Comparison of ENCODE assay signal across 1 cellular context in genomic region chr7:18234519-18234918, GRCh38.
TF ChIP-seq lines count a peak whose summit lies in the region.

No MANE protein-coding gene starts in this region.

TF ChIP-seq in K562, 482 proteins besides CTCF, POLR2A, EP300 and RAD21 (continued from another document):
- no peak for TF ChIP-seq U2AF1 (optimal IDR thresholded peaks at IDR 0.05; ENCODE audit: low read depth, low read length)
- peak; percentile 72 for TF ChIP-seq MEIS2 (IDR thresholded peaks at IDR 0.05; ENCODE audit: partially characterized antibody)
- TF ChIP-seq CREB3L1 (IDR thresholded peaks at IDR 0.05; ENCODE audit: borderline replicate concordance, low read depth): no peak
- no peak for TF ChIP-seq ZFP36 (IDR thresholded peaks at IDR 0.05; ENCODE audit: low read depth, low read length, partially characterized antibody)
- TF ChIP-seq ZNF124 (CRISPR knock-in tag; IDR thresholded peaks at IDR 0.05): no peak
- TF ChIP-seq ETV5 (CRISPR knock-in tag; IDR thresholded peaks at IDR 0.05; ENCODE audit: low read depth): no peak
- TF ChIP-seq TAF1 (IDR thresholded peaks at IDR 0.05; ENCODE audit: control insufficient read depth, extremely low read depth, insufficient read depth, low read length, severe bottlenecking): no peak
- no peak for TF ChIP-seq RCOR1 (IDR thresholded peaks at IDR 0.05; ENCODE audit: borderline replicate concordance in 1 of 2, low read depth in 2 of 2, low read length in 2 of 2)
- TF ChIP-seq KDM2B (CRISPR knock-in tag; IDR thresholded peaks at IDR 0.05): no peak
- no peak for TF ChIP-seq NEUROD1 (IDR thresholded peaks at IDR 0.05; ENCODE audit: borderline replicate concordance, low read depth, low read length, partially characterized antibody)
- TF ChIP-seq SMAD2 (IDR thresholded peaks at IDR 0.05; ENCODE audit: low read depth, low read length): no peak
- no peak for TF ChIP-seq ZNF121 (CRISPR knock-in tag; conservative IDR thresholded peaks at IDR 0.05)
- TF ChIP-seq TAF7 (tag; IDR thresholded peaks at IDR 0.05): no peak
- no peak for TF ChIP-seq RFX7 (CRISPR knock-in tag; IDR thresholded peaks at IDR 0.05)
- no peak for TF ChIP-seq PML (IDR thresholded peaks at IDR 0.05; ENCODE audit: low read length)
- TF ChIP-seq JUNB (CRISPR knock-in tag; conservative IDR thresholded peaks at IDR 0.05): no peak
- TF ChIP-seq CBFA2T3 (IDR thresholded peaks at IDR 0.05): peak; percentile 67
- no peak for TF ChIP-seq NCOA6 (IDR thresholded peaks at IDR 0.05)
- peak; percentile 49 for TF ChIP-seq HMBOX1 (IDR thresholded peaks at IDR 0.05)
- TF ChIP-seq HEY1 (CRISPR knock-in tag; IDR thresholded peaks at IDR 0.05; ENCODE audit: borderline replicate concordance): no peak
- TF ChIP-seq PCBP2 (IDR thresholded peaks at IDR 0.05; ENCODE audit: low read depth, low read length, poor library complexity, severe bottlenecking): no peak
- no peak for TF ChIP-seq THRB (CRISPR knock-in tag; conservative IDR thresholded peaks at IDR 0.05)
- no peak for TF ChIP-seq SRF (CRISPR knock-in tag; IDR thresholded peaks at IDR 0.05)
- TF ChIP-seq ZNF253 (CRISPR knock-in tag; conservative IDR thresholded peaks at IDR 0.05): no peak
- no peak for TF ChIP-seq CHD4 (IDR thresholded peaks at IDR 0.05; ENCODE audit: insufficient read depth, insufficient replicate concordance, low read depth, low read length, poor library complexity, severe bottlenecking)
- no peak for TF ChIP-seq E4F1 (CRISPR knock-in tag; IDR thresholded peaks at IDR 0.05; ENCODE audit: borderline replicate concordance)
- no peak for TF ChIP-seq CEBPB (tag; IDR thresholded peaks at IDR 0.05)
- TF ChIP-seq ZNF717 (CRISPR knock-in tag; IDR thresholded peaks at IDR 0.05): no peak
- peak; percentile 76 for TF ChIP-seq TCF3 (CRISPR knock-in tag; IDR thresholded peaks at IDR 0.05)
- no peak for TF ChIP-seq FOXA3 (CRISPR knock-in tag; conservative IDR thresholded peaks at IDR 0.05 in 1 of 2, IDR thresholded peaks at IDR 0.05 in 1 of 2)
- no peak for TF ChIP-seq ZNF316 (IDR thresholded peaks at IDR 0.05)
- no peak for TF ChIP-seq TFAP4 (CRISPR knock-in tag; IDR thresholded peaks at IDR 0.05; ENCODE audit: borderline replicate concordance)
- TF ChIP-seq ZNF696 (CRISPR knock-in tag; conservative IDR thresholded peaks at IDR 0.05): no peak
- peak; percentile 28; the same call in 1 of the 2 replicates for TF ChIP-seq PKNOX1 (IDR thresholded peaks at IDR 0.05)
- TF ChIP-seq ZNF740 (CRISPR knock-in tag; IDR thresholded peaks at IDR 0.05): no peak
- no peak for TF ChIP-seq ZNF740 (tag; IDR thresholded peaks at IDR 0.05)
- TF ChIP-seq KDM4B (IDR thresholded peaks at IDR 0.05; ENCODE audit: borderline replicate concordance in 2 of 2, low read depth in 1 of 2): no peak
- TF ChIP-seq RBM15 (IDR thresholded peaks at IDR 0.05; ENCODE audit: insufficient read depth, low read length): no peak
- no peak for TF ChIP-seq ZFP1 (CRISPR knock-in tag; IDR thresholded peaks at IDR 0.05)
- TF ChIP-seq ATF3 (IDR thresholded peaks at IDR 0.05): no peak
- TF ChIP-seq ATF3 (CRISPR knock-in tag; conservative IDR thresholded peaks at IDR 0.05): no peak
- TF ChIP-seq ZNF280B (CRISPR knock-in tag; IDR thresholded peaks at IDR 0.05): no peak
- peak; percentile 42; the same call in 1 of the 2 replicates for TF ChIP-seq MTA2 (IDR thresholded peaks at IDR 0.05; ENCODE audit: low read depth)
- TF ChIP-seq SETDB1 (IDR thresholded peaks at IDR 0.05; ENCODE audit: low read length): no peak
- TF ChIP-seq NFXL1 (CRISPR knock-in tag; IDR thresholded peaks at IDR 0.05): no peak
- no peak for TF ChIP-seq THAP12 (CRISPR knock-in tag; IDR thresholded peaks at IDR 0.05)
- TF ChIP-seq MYC (IDR thresholded peaks at IDR 0.05; ENCODE audit: low read depth, low read length): no peak
- TF ChIP-seq MYC (CRISPR knock-in tag; IDR thresholded peaks at IDR 0.05; ENCODE audit: borderline replicate concordance, low read depth): no peak
- TF ChIP-seq SOX6 (IDR thresholded peaks at IDR 0.05): peak; percentile 51; the same call in 1 of the 2 replicates
- TF ChIP-seq SAP30 (IDR thresholded peaks at IDR 0.05; ENCODE audit: borderline replicate concordance, insufficient read depth, low read depth, low read length, poor library complexity, severe bottlenecking): no peak
- no peak for TF ChIP-seq ZNF561 (CRISPR knock-in tag; conservative IDR thresholded peaks at IDR 0.05)
- peak; percentile 62 for TF ChIP-seq ARID1B (IDR thresholded peaks at IDR 0.05)
- no peak for TF ChIP-seq PBX2 (CRISPR knock-in tag; IDR thresholded peaks at IDR 0.05; ENCODE audit: low read depth)
- TF ChIP-seq PBX2 (tag; conservative IDR thresholded peaks at IDR 0.05; ENCODE audit: low read depth): 0 out of 2 replicates have a peak, but pooled peaks have one; percentile 37
